ENCODE assay signal across 9 cellular contexts in genomic region chr12:62760779-62761178, GRCh38.
A peak's percentile ranks its signal among the peaks of the same experiment; 100 is the strongest.
DNase-seq lines count a peak whose midpoint lies in the region; ATAC-seq, FAIRE-seq and TF ChIP-seq lines count a peak whose summit lies in the region.
"Had no signal": no experiment of that assay in that cellular context is flagged by ENCODE, and none has a peak within 500 bp of the region (broad histone marks: within the 10 kb centered on the region; RNA-seq: fewer than 3 reads in every experiment).

No MANE protein-coding gene starts in this region.

- no peaks in the 10 kb centered on the region for H3K36me3 Mint-ChIP-seq in T-helper 17 cell (ENCODE audit: low read depth)

- H3K27ac Mint-ChIP-seq in T-helper 17 cell, result no peak overlapping the region

- H3K27ac ChIP-seq in lower lobe of right lung (no peak overlapping the region), mammary epithelial cell (ENCODE audit: insufficient read depth, low read depth, low read length) (no peak overlapping the region)

- H3K9ac ChIP-seq in mammary epithelial cell (ENCODE audit: insufficient read depth, low read length), result no peak overlapping the region

- peaks cover 2% of the 10 kb centered on the region for H3K4me1 Mint-ChIP-seq in T-helper 17 cell

- H3K27me3 Mint-ChIP-seq in T-helper 17 cell, result peaks cover 36% of the 10 kb centered on the region

- no peak for TF ChIP-seq CTCF in lower lobe of right lung (IDR thresholded peaks at IDR 0.05)
- no peak for TF ChIP-seq CTCF in mammary epithelial cell (conservative IDR thresholded peaks at IDR 0.05 in 1 of 2, IDR thresholded peaks at IDR 0.05 in 1 of 2; ENCODE audit: extremely low read depth in 1 of 2, insufficient read depth in 1 of 2, low read depth in 1 of 2, low read length in 2 of 2)

- CTCF ChIA-PET in mammary epithelial cell (lab: Charles Lee; ENCODE audit: low non-redundant PET), result no interaction called here

- ATAC-seq in GM18868 (IDR thresholded peaks at IDR 0.05; ENCODE audit: unreplicated experiment) (peak; percentile 75), HG02623 (IDR thresholded peaks at IDR 0.05; ENCODE audit: unreplicated experiment) (peak; percentile 98), lower lobe of right lung (peak; percentile 63 to 93), T-helper 17 cell (no peak)

- H3K79me2 ChIP-seq in mammary epithelial cell (ENCODE audit: insufficient read depth, low read length), result no peaks in the 10 kb centered on the region

- no peaks in the 10 kb centered on the region for H4K20me1 ChIP-seq in mammary epithelial cell (ENCODE audit: insufficient read depth, low read length)

- H3K4me1 ChIP-seq in lower lobe of right lung (peaks cover 13% of the 10 kb centered on the region), mammary epithelial cell (ENCODE audit: insufficient read depth, low read length) (no peaks in the 10 kb centered on the region)

- no peak overlapping the region for H3K4me2 ChIP-seq in mammary epithelial cell (ENCODE audit: insufficient read depth, low read depth, low read length)

- 100% methylated on average over 2 of the region's 2 CpGs for WGBS in mammary epithelial cell (ENCODE audit: low coverage, missing lambda C conversion rate)

- H3K27me3 ChIP-seq in lower lobe of right lung (ENCODE audit: low read depth) (no peaks in the 10 kb centered on the region), mammary epithelial cell (ENCODE audit: insufficient read depth, low read length) (no peaks in the 10 kb centered on the region)

- H3K4me3 ChIP-seq in lower lobe of right lung (no peak overlapping the region), mammary epithelial cell (replicated peaks in 1 of 3; ENCODE audit: insufficient read depth in 1 of 3, low read depth in 2 of 3, low read length in 3 of 3) (no peak overlapping the region)

- no peak overlapping the region for H2AFZ ChIP-seq in mammary epithelial cell (ENCODE audit: low read depth, low read length)

- no peak for TF ChIP-seq POLR2A in H54 (IDR thresholded peaks at IDR 0.05; ENCODE audit: low read depth, low read length)

- no TSS peak for BruUV-seq in mammary epithelial cell (replicated peaks; lab: Mats Ljungman, UMichigan)

- peak; percentile 78 for DNase-seq in NCI-H226
- no peak for DNase-seq in lower lobe of right lung
- DNase-seq in T-helper 17 cell, result no peak
- DNase-seq in H54 (ENCODE audit: insufficient read length, low spot score), result no peak
- no peak for DNase-seq in mammary epithelial cell
- no peak for DNase-seq in AML-193 (lab: John Stamatoyannopoulos, UW)
- DNase-seq: NCI-H1436 had no signal

- dilution Hi-C loops in mammary epithelial cell (cut with HindIII; ENCODE audit: low sequenced_read_pairs), result no loop called here

- no peaks in the 10 kb centered on the region for H3K36me3 ChIP-seq in lower lobe of right lung
- H3K36me3 ChIP-seq in mammary epithelial cell (ENCODE audit: insufficient read depth, low read length), result no peaks in the 10 kb centered on the region

- H3K9me3 ChIP-seq in lower lobe of right lung, result no peaks in the 10 kb centered on the region
- H3K9me3 ChIP-seq in T-helper 17 cell (ENCODE audit: control insufficient read depth, low read length, poor library complexity, severe bottlenecking), result no peaks in the 10 kb centered on the region
- H3K9me3 ChIP-seq in mammary epithelial cell (replicated peaks; ENCODE audit: insufficient read depth, low read length), result no peaks in the 10 kb centered on the region

- no peak for FAIRE-seq in H54 (lab: Jason Lieb, UNC)

- in situ Hi-C loops in mammary epithelial cell (cut with MboI; ENCODE audit: low sequenced_read_pairs in 2 of 2), result no loop called here

- no peak overlapping the region for H3K4me3 Mint-ChIP-seq in T-helper 17 cell

- intact Hi-C loops in lower lobe of right lung (cut with DNase I) (no loop called here), mammary epithelial cell (cut with micrococcal nuclease) (no loop called here)
